Comparison of ENCODE assay signal across 16 cellular contexts in genomic region chr7:75509033-75509432, GRCh38. TPM values are rescaled to one million over a fixed set of nuclear protein-coding genes. Genes with fewer than 3 reads are reported as not detected.
"Had no signal": no experiment of that assay in that cellular context is flagged by ENCODE, and none has a peak within 500 bp of the region (broad histone marks: within the 10 kb centered on the region; RNA-seq: fewer than 3 reads in every experiment).

No MANE protein-coding gene starts in this region.

RNA-seq across cellular contexts. Expression of gene SPDYE5, which starts 16.9 kb away (rescaled TPM):
- total RNA-seq: activated CD4-positive, alpha-beta memory T cell treated with anti-CD3 and anti-CD28 coated beads for 36 hours; activated CD4-positive, alpha-beta T cell treated with anti-CD3 and anti-CD28 coated beads, Interleukin-2, amount 10 ng/mL, durations not matched to agents 24 days and 14 days; activated CD8-positive, alpha-beta memory T cell treated with anti-CD3 and anti-CD28 coated beads for 36 hours; activated naive CD4-positive, alpha-beta T cell treated with anti-CD3 and anti-CD28 coated beads for 36 hours; activated naive CD4-positive, alpha-beta T cell treated with anti-CD3 and anti-CD28 coated beads, Interleukin-2, amount 50 U/mL, for 72 hours; activated naive CD8-positive, alpha-beta T cell treated with anti-CD3 and anti-CD28 coated beads for 36 hours; activated T-cell treated with anti-CD3 and anti-CD28 coated beads, Interleukin-2, amount 50 U/mL, for 4 hours; activated T-cell treated with anti-CD3 and anti-CD28 coated beads, Interleukin-2, amount 50 U/mL, for 72 hours; activated T-helper 1 cell treated with anti-CD3 and anti-CD28 coated beads, Interleukin-12 subunit alpha, Interleukin-12 subunit beta, Interleukin-2, Interleukin-4 antibody, amounts not matched to agents 30 ng/mL and 10 ng/mL and 1 ng/mL, durations not matched to agents 14 hours and 24 hours and 36 hours; adrenal gland; aorta; astrocyte; body of pancreas; breast epithelium; cardiac septum; cerebellum had no signal
